In the genomic region with DNA sequence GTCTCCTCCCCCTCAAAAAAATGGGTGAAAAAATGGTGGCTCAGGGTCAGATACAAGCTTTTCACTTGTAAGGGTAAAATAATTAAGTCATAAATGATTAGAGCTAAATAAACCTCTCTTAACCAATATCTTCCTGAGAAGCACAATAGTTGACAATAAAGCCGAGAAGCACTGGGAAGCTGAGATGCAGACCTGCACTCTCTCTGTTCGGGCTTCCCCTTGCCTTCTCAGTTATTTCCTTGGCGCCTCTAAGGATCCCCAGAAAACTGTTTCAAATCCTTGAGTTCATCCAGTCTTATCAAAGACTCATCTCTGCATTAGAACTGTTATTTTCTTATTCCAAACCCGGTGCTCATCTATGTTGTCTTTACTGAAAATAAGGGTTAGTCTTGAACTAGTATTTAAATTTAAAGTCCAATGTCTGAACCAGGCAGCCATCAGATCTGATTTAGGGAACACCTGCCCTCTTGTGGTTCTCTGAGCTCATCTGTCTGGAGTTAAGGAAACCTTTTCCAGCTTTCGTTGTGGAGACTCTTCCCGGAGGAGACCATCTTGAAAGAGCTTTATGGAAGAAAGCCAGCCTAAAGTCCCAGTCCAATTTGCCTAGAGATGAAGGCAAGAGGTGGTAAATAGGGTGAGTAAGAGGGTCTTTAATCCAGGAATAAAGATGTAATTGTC, we compare ENCODE assay signal across 8 cellular contexts.
A peak's percentile ranks its signal among the peaks of the same experiment; 100 is the strongest.
DNase-seq lines count a peak whose midpoint lies in the region; ATAC-seq and TF ChIP-seq lines count a peak whose summit lies in the region.

No MANE protein-coding gene starts in this region.

- H3K4me1 ChIP-seq in lower lobe of right lung (peaks cover 2% of the 10 kb centered on the region), spleen (no peaks in the 10 kb centered on the region)

- DNase-seq in Ammon's horn (ENCODE audit: low spot score) (peak; percentile 53), LNCaP clone FGC (ENCODE audit: low read depth) (no peak), amniotic epithelial cell (ENCODE audit: low read depth) (peak; percentile 3), lower lobe of right lung (no peak), spleen (no peak)
- DNase-seq in naive thymus-derived CD8-positive, alpha-beta T cell = no peak
- DNase-seq in stimulated activated CD4-positive, alpha-beta T cell treated with anti-CD3 and anti-CD28 coated beads, Interleukin-2, amount 100 ng/mL, for 48 hours = no peak

- H3K36me3 Mint-ChIP-seq in naive thymus-derived CD8-positive, alpha-beta T cell = no peaks in the 10 kb centered on the region

- no peaks in the 10 kb centered on the region for H3K36me3 ChIP-seq in lower lobe of right lung
- no peaks in the 10 kb centered on the region for H3K36me3 ChIP-seq in spleen

- H3K27ac Mint-ChIP-seq in naive thymus-derived CD8-positive, alpha-beta T cell = no peak overlapping the region

- TF ChIP-seq CTCF in LNCaP clone FGC (IDR thresholded peaks at IDR 0.05; ENCODE audit: control insufficient read depth, extremely low read depth, insufficient read depth) = peak; percentile 71
- peak; percentile 28 for TF ChIP-seq CTCF in lower lobe of right lung (IDR thresholded peaks at IDR 0.05)
- TF ChIP-seq CTCF in spleen (IDR thresholded peaks at IDR 0.05 in 8 of 11, conservative IDR thresholded peaks at IDR 0.05 in 3 of 11) = peak in 1 of 11 experiments; percentile 6

- H3K27ac ChIP-seq in lower lobe of right lung (no peak overlapping the region), spleen (no peak overlapping the region)

- H3K4me3 Mint-ChIP-seq in naive thymus-derived CD8-positive, alpha-beta T cell = no peak overlapping the region

- intact Hi-C loops in lower lobe of right lung (cut with DNase I) (no loop called here), spleen (cut with DNase I; ENCODE audit: low total_unique reads) (no loop called here)

- 64 to 77% (median 69%) methylated on average over 6 of the region's 6 CpGs for WGBS in spleen, 5 donors

- peaks cover 0 to 2% (median 0%) of the 10 kb centered on the region in 4 donors for H3K4me1 Mint-ChIP-seq in naive thymus-derived CD8-positive, alpha-beta T cell

- POLR2A ChIA-PET in naive thymus-derived CD8-positive, alpha-beta T cell (lab: Charles Lee) = no interaction called here

- no peak for ATAC-seq in lower lobe of right lung
- ATAC-seq in GM21360 (IDR thresholded peaks at IDR 0.05; ENCODE audit: unreplicated experiment) = no peak
- ATAC-seq in naive thymus-derived CD8-positive, alpha-beta T cell = no peak

- H3K9me3 ChIP-seq in lower lobe of right lung (no peaks in the 10 kb centered on the region), spleen (no peaks in the 10 kb centered on the region)

- H3K4me3 ChIP-seq in LNCaP clone FGC (ENCODE audit: low read depth, low read length) = no peak overlapping the region
- H3K4me3 ChIP-seq in lower lobe of right lung = no peak overlapping the region
- H3K4me3 ChIP-seq in spleen = no peak overlapping the region

- peaks cover 0 to 8% (median 6%) of the 10 kb centered on the region in 5 donors for H3K27me3 Mint-ChIP-seq in naive thymus-derived CD8-positive, alpha-beta T cell

- TF ChIP-seq POLR2A in spleen (IDR thresholded peaks at IDR 0.05) = no peak

- no peaks in the 10 kb centered on the region for H3K9me3 Mint-ChIP-seq in naive thymus-derived CD8-positive, alpha-beta T cell

- H3K27me3 ChIP-seq in lower lobe of right lung (ENCODE audit: low read depth) = no peaks in the 10 kb centered on the region
- no peaks in the 10 kb centered on the region for H3K27me3 ChIP-seq in spleen (replicated peaks in 1 of 7)

Comparison
In these comparisons a context has a peak if more than half of its experiments do, and no peak if none do; other contexts are left out.
1. DNase-seq: peak in Ammon's horn (single experiment) and amniotic epithelial cell (single experiment); none in LNCaP clone FGC (single experiment), lower lobe of right lung (single experiment), naive thymus-derived CD8-positive, alpha-beta T cell (0 of 10), stimulated activated CD4-positive, alpha-beta T cell treated with anti-CD3 and anti-CD28 coated beads, Interleukin-2, amount 100 ng/mL, for 48 hours (0 of 2) and spleen (single experiment).